ENCODE assay signal across 12 cellular contexts in the genomic region with DNA sequence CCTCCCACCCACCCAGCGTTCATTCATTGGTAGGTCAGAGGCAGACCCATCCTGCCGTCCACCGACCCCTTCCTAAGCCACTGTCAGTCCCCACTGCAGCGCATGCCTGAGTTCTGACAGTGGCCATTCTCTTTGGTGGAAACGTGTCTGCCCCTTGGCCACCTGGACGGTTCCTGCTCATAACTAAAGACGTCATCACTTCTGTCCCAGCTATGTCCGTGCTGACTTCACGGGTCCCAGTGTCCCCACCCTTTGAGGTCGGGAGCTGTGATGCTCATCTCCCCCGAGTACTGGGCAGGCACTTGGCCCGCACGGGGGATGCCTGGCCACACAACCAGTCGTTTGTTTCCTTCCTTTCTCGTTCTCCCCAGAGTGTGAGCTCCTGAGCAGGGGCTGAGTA.
DNase-seq lines count a peak whose midpoint lies in the region; ATAC-seq and TF ChIP-seq lines count a peak whose summit lies in the region.
"Had no signal": no experiment of that assay in that cellular context is flagged by ENCODE, and none has a peak within 500 bp of the region (broad histone marks: within the 10 kb centered on the region; RNA-seq: fewer than 3 reads in every experiment).

No MANE protein-coding gene starts in this region.

- H3K4me1 ChIP-seq in BLaER1: peaks cover 27% of the 10 kb centered on the region
- H3K4me1 ChIP-seq in IMR-90 (ENCODE audit: control insufficient read depth, insufficient read depth, low read length): peaks cover 6% of the 10 kb centered on the region
- peaks cover 15% of the 10 kb centered on the region for H3K4me1 ChIP-seq in mesenchymal stem cell (ENCODE audit: control insufficient read depth, insufficient read depth, low read depth, low read length)
- H3K4me1 ChIP-seq: HAP-1 had no signal

- DNase-seq in IMR-90 (no peak), mesenchymal stem cell (no peak), posterior vena cava (ENCODE audit: low spot score) (peak; percentile 29), NCI-H1048 (lab: John Stamatoyannopoulos, UW) (no peak)
- DNase-seq in stimulated activated CD4-positive, alpha-beta T cell treated with anti-CD3 and anti-CD28 coated beads, Interleukin-1b, Interleukin-23, amount 100 ng/mL, for 48 hours: no peak
- DNase-seq: CD4-positive, alpha-beta memory T cell; DMS153; DMS79; GDM1; GM23248 had no signal

- intact Hi-C loops in IMR-90 (cut with micrococcal nuclease) (no loop called here), posterior vena cava (cut with DNase I) (no loop called here)

- POLR2A ChIA-PET in IMR-90 (lab: Charles Lee; ENCODE audit: unreplicated experiment): no interaction called here

- H2BK20ac ChIP-seq in IMR-90 (ENCODE audit: low read depth, low read length): no peak overlapping the region

- 87% methylated on average over 7 of the region's 15 CpGs; no CpG with 5 or more reads in 1 of the 2 experiments for WGBS in IMR-90 (ENCODE audit: extremely low coverage in 2 of 2, insufficient read length in 1 of 2), 2 experiments
- 94% methylated on average over 15 of the region's 15 CpGs for WGBS in mesenchymal stem cell

- H2BK12ac ChIP-seq in mesenchymal stem cell (ENCODE audit: low read length in 2 of 2): no peak overlapping the region

- H3K79me1 ChIP-seq in IMR-90 (ENCODE audit: low read depth in 1 of 2, low read length in 2 of 2) (no peaks in the 10 kb centered on the region), mesenchymal stem cell (replicated peaks; ENCODE audit: low read length, poor library complexity, severe bottlenecking) (no peaks in the 10 kb centered on the region)

- dilution Hi-C loops in IMR-90 (cut with HindIII; ENCODE audit: low sequenced_read_pairs, unreplicated experiment): no loop called here

- H2BK15ac ChIP-seq in IMR-90 (ENCODE audit: low read depth, low read length) (no peak overlapping the region), mesenchymal stem cell (ENCODE audit: low read depth, poor library complexity, severe bottlenecking) (no peak overlapping the region)

- H3K27ac ChIP-seq in BLaER1 (no peak overlapping the region), IMR-90 (ENCODE audit: insufficient read depth, low read length) (no peak overlapping the region), mesenchymal stem cell (ENCODE audit: low read length, poor library complexity, severe bottlenecking) (no peak overlapping the region)
- H3K27ac ChIP-seq: GM23248 had no signal

- no peak for ATAC-seq in IMR-90 (ENCODE audit: low read depth)

- H2BK5ac ChIP-seq in IMR-90 (ENCODE audit: low read depth, low read length, poor library complexity, severe bottlenecking) (no peak overlapping the region), mesenchymal stem cell (ENCODE audit: low read depth, low read length, poor library complexity, severe bottlenecking) (no peak overlapping the region)

- no peak overlapping the region for H2AK5ac ChIP-seq in IMR-90 (ENCODE audit: low read depth, low read length)
- no peak overlapping the region for H2AK5ac ChIP-seq in mesenchymal stem cell (ENCODE audit: low read length, severe bottlenecking)

- no peaks in the 10 kb centered on the region for H4K20me1 ChIP-seq in BLaER1
- peaks cover 3% of the 10 kb centered on the region; the same call in 1 of the 2 replicates for H4K20me1 ChIP-seq in IMR-90 (ENCODE audit: insufficient read depth, low read length)

- H2BK120ac ChIP-seq in IMR-90 (ENCODE audit: low read depth, low read length) (no peak overlapping the region), mesenchymal stem cell (ENCODE audit: low read depth, low read length) (no peak overlapping the region)

- H3K27me3 ChIP-seq in BLaER1 (no peaks in the 10 kb centered on the region), IMR-90 (ENCODE audit: control insufficient read depth, insufficient read depth, low read length) (peaks cover 38% of the 10 kb centered on the region), mesenchymal stem cell (ENCODE audit: control insufficient read depth in 1 of 2, insufficient read depth in 1 of 2, low read length in 2 of 2) (peaks cover 0 to 94% of the 10 kb centered on the region in 2 experiments)

- peaks cover 4% of the 10 kb centered on the region; the same call in 1 of the 2 replicates for H3K9me3 ChIP-seq in BLaER1
- peaks cover 3% of the 10 kb centered on the region; the same call in 1 of the 2 replicates for H3K9me3 ChIP-seq in IMR-90 (ENCODE audit: control insufficient read depth, insufficient read depth, low read length)
- peaks cover 9% of the 10 kb centered on the region for H3K9me3 ChIP-seq in mesenchymal stem cell (ENCODE audit: control insufficient read depth, low read length)
- H3K9me3 ChIP-seq: HAP-1 had no signal

- in situ Hi-C loops in IMR-90 (cut with MboI; ENCODE audit: low sequenced_read_pairs): no loop called here

- CTCF ChIA-PET in IMR-90 (lab: Yijun Ruan, JAX): no interaction called here

- H3K23ac ChIP-seq in IMR-90 (ENCODE audit: low read depth, low read length) (no peak overlapping the region), mesenchymal stem cell (ENCODE audit: low read length in 2 of 2) (no peak overlapping the region)

- no peak overlapping the region for H3K9ac ChIP-seq in BLaER1
- H3K9ac ChIP-seq in IMR-90 (ENCODE audit: low read depth, low read length): no peak overlapping the region
- H3K9ac ChIP-seq in mesenchymal stem cell (ENCODE audit: low read length): no peak overlapping the region
- H3K9ac ChIP-seq: GM23248 had no signal

- H3K9me1 ChIP-seq in IMR-90 (ENCODE audit: insufficient read depth, low read length): no peaks in the 10 kb centered on the region

- H3K4ac ChIP-seq in IMR-90 (ENCODE audit: low read depth, low read length) (no peak overlapping the region), mesenchymal stem cell (ENCODE audit: low read depth in 1 of 2, low read length in 2 of 2) (no peak overlapping the region)

- no peak overlapping the region for H4K5ac ChIP-seq in IMR-90 (ENCODE audit: low read depth, low read length)

- H3K14ac ChIP-seq in IMR-90 (replicated peaks; ENCODE audit: low read depth, low read length) (no peak overlapping the region), mesenchymal stem cell (ENCODE audit: low read length in 2 of 2) (no peak overlapping the region)

- no peak for TF ChIP-seq POLR2A in IMR-90 (IDR thresholded peaks at IDR 0.05; ENCODE audit: low read depth, low read length)

- H2AK9ac ChIP-seq in IMR-90 (replicated peaks; ENCODE audit: low read depth, low read length, poor library complexity): no peak overlapping the region

- TF ChIP-seq CTCF in IMR-90 (conservative IDR thresholded peaks at IDR 0.05; ENCODE audit: low read depth, low read length): no peak

- H3K18ac ChIP-seq in IMR-90 (ENCODE audit: low read depth, low read length): no peak overlapping the region
- H3K18ac ChIP-seq in mesenchymal stem cell (ENCODE audit: low read depth in 1 of 2, low read length in 2 of 2): no peak overlapping the region

- H3K36me3 ChIP-seq in BLaER1: no peaks in the 10 kb centered on the region
- no peaks in the 10 kb centered on the region for H3K36me3 ChIP-seq in IMR-90 (ENCODE audit: control insufficient read depth, insufficient read depth, low read length)
- no peaks in the 10 kb centered on the region for H3K36me3 ChIP-seq in mesenchymal stem cell (ENCODE audit: control insufficient read depth in 1 of 2, insufficient read depth in 2 of 2, low read depth in 1 of 2, low read length in 2 of 2)
- H3K36me3 ChIP-seq: HAP-1 had no signal

- no peak overlapping the region for H3K56ac ChIP-seq in IMR-90 (ENCODE audit: extremely low read depth, insufficient read depth, low read length)

- H4K91ac ChIP-seq in IMR-90 (ENCODE audit: insufficient read depth, low read depth, low read length) (no peak overlapping the region), mesenchymal stem cell (ENCODE audit: low read length) (peak overlapping the region; percentile 4)

- TF ChIP-seq RAD21 in IMR-90 (IDR thresholded peaks at IDR 0.05; ENCODE audit: low read length): no peak

- H3K4me3 ChIP-seq in BLaER1 (no peak overlapping the region), IMR-90 (ENCODE audit: insufficient read depth, low read depth, low read length) (no peak overlapping the region), mesenchymal stem cell (ENCODE audit: insufficient read depth in 1 of 2, low read depth in 1 of 2, low read length in 2 of 2) (no peak overlapping the region)
- H3K4me3 ChIP-seq: GM23248, HAP-1 had no signal

- H3K4me2 ChIP-seq in BLaER1 (peak overlapping the region; percentile 42), IMR-90 (ENCODE audit: low read depth, low read length) (no peak overlapping the region), mesenchymal stem cell (ENCODE audit: low read length, poor library complexity, severe bottlenecking) (no peak overlapping the region)

- H2AFZ ChIP-seq in IMR-90 (replicated peaks; ENCODE audit: low read length, poor library complexity) (peak overlapping the region; percentile 27), mesenchymal stem cell (ENCODE audit: low read depth, low read length) (no peak overlapping the region)
- H2AFZ ChIP-seq: GM23248 had no signal

- no TSS peak for BruUV-seq in IMR-90 (replicated peaks; lab: Mats Ljungman, UMichigan)

- H4K8ac ChIP-seq in IMR-90 (ENCODE audit: low read depth in 2 of 2, low read length in 2 of 2) (no peak overlapping the region), mesenchymal stem cell (ENCODE audit: low read length) (no peak overlapping the region)

TF ChIP-seq in IMR-90, 13 proteins besides CTCF, POLR2A, EP300 and RAD21:
- TF ChIP-seq SMC3 (IDR thresholded peaks at IDR 0.05; ENCODE audit: low read depth, low read length) (no peak), MAZ (IDR thresholded peaks at IDR 0.05; ENCODE audit: borderline replicate concordance, low read depth, low read length) (no peak), BHLHE40 (IDR thresholded peaks at IDR 0.05; ENCODE audit: low read depth, low read length) (no peak), MXI1 (IDR thresholded peaks at IDR 0.05; ENCODE audit: borderline replicate concordance, low read depth, low read length) (no peak), CEBPB (IDR thresholded peaks at IDR 0.05; ENCODE audit: low read depth, low read length) (no peak), CHD1 (IDR thresholded peaks at IDR 0.05; ENCODE audit: low read depth, low read length) (no peak), RCOR1 (IDR thresholded peaks at IDR 0.05; ENCODE audit: insufficient replicate concordance, low read length) (no peak)
